ENCODE assay signal across 26 cellular contexts in the genomic region with DNA sequence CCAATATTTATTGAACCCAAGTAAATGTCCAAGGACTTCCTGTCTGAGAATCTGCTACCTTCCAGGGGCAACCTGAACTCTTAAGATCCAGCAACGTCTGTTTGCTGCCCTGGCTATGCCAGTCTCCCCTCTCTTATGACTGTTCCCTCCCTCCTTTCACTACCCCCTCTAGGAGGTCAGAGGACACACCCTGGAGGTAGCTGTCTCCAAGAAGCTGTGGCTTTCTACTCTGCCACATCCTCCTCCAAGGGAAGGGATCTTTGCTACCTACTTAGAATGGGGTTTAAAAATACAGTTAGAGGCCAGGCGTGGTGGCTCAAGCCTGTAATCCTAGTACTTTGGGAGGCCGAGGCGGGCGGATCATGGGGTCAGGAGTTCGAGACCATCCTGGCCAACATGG. TPM values are rescaled to one million over a fixed set of nuclear protein-coding genes. Genes with fewer than 3 reads are reported as not detected.
"Had no signal": no experiment of that assay in that cellular context is flagged by ENCODE, and none has a peak within 500 bp of the region (broad histone marks: within the 10 kb centered on the region; RNA-seq: fewer than 3 reads in every experiment).

No MANE protein-coding gene starts in this region.

- ATAC-seq: HepG2 had no signal

- H3K36me3 ChIP-seq: adrenal gland, MG63, Peyer's patch, SJCRH30 had no signal

- H3K27me3 ChIP-seq: MG63, Peyer's patch, SJCRH30 had no signal

- DNase-seq: activated B cell treated with CpG ODN at 0.5 μM for 24 hours; activated CD4-positive, alpha-beta T cell treated with anti-CD3 and anti-CD28 coated beads for 1 hour; activated CD4-positive, alpha-beta T cell treated with anti-CD3 and anti-CD28 coated beads, Interleukin-2, amount 50 U/mL, for 4 hours; activated effector memory CD4-positive, alpha-beta T cell treated with Interleukin-2 at 50 U/mL for 16 hours; activated naive CD4-positive, alpha-beta T cell; activated T-cell treated with anti-CD3 and anti-CD28 coated beads, Interleukin-2, amount 50 U/mL, for 24 hours; adrenal gland; anterior cingulate cortex; central memory CD4-positive, alpha-beta T cell; MG63; NCI-H1092 treated with DMSO at 0.1 percent for 48 hours; NCI-H1417 treated with DMSO at 0.1 percent for 48 hours; NCI-H1694; NCI-H2029; NCI-H510A treated with DMSO at 0.1 percent for 48 hours; NK-92 treated with Interleukin-12 subunit alpha and Interleukin-12 subunit beta, amount 100 ng/mL, for 24 hours; Right ventricle myocardium superior; SJCRH30; SK-N-SH; T-helper 9 cell had no signal

- H3K4me3 Mint-ChIP-seq: activated B cell treated with CpG ODN at 0.5 μM for 24 hours; activated naive CD8-positive, alpha-beta T cell; activated T-cell treated with anti-CD3 and anti-CD28 coated beads, Interleukin-2, amount 50 U/mL, for 24 hours; activated T-helper 1 cell treated with anti-CD3 and anti-CD28 coated beads, Interleukin-12 subunit alpha, Interleukin-12 subunit beta, Interleukin-2, Interleukin-4 antibody, amounts not matched to agents 30 ng/mL and 10 ng/mL and 1 ng/mL, durations not matched to agents 14 hours and 24 hours and 36 hours had no signal

- H3K36me3 Mint-ChIP-seq: activated naive CD8-positive, alpha-beta T cell had no signal

- H3K4me3 ChIP-seq: adrenal gland, coronary artery, MG63, Peyer's patch, SJCRH30 had no signal

- H3K9me3 Mint-ChIP-seq: activated B cell treated with CpG ODN at 0.5 μM for 24 hours; activated T-cell treated with anti-CD3 and anti-CD28 coated beads, Interleukin-2, amount 50 U/mL, for 24 hours; activated T-helper 1 cell treated with anti-CD3 and anti-CD28 coated beads, Interleukin-12 subunit alpha, Interleukin-12 subunit beta, Interleukin-2, Interleukin-4 antibody, amounts not matched to agents 30 ng/mL and 10 ng/mL and 1 ng/mL, durations not matched to agents 14 hours and 24 hours and 36 hours had no signal

- FAIRE-seq: HepG2, TTC549 had no signal

- H3K27ac Mint-ChIP-seq: activated B cell treated with CpG ODN at 0.5 μM for 24 hours; activated naive CD8-positive, alpha-beta T cell; activated T-cell treated with anti-CD3 and anti-CD28 coated beads, Interleukin-2, amount 50 U/mL, for 24 hours; activated T-helper 1 cell treated with anti-CD3 and anti-CD28 coated beads, Interleukin-12 subunit alpha, Interleukin-12 subunit beta, Interleukin-2, Interleukin-4 antibody, amounts not matched to agents 30 ng/mL and 10 ng/mL and 1 ng/mL, durations not matched to agents 14 hours and 24 hours and 36 hours had no signal

RNA-seq across cellular contexts. Expression of gene SMPDL3B, which starts 3.6 kb away (rescaled TPM):
- total RNA-seq: activated B cell treated with CpG ODN at 0.5 μM for 24 hours, adrenal gland, Right ventricle myocardium superior had no signal

RNA-seq across cellular contexts. Expression of gene XKR8, which starts 28.6 kb away (rescaled TPM):
- total RNA-seq: SJCRH30 had no signal
